In genomic region chr19:21143428-21143827, GRCh38 we compare ENCODE assay signal across 11 cellular contexts. TPM values are rescaled to one million over a fixed set of nuclear protein-coding genes. Genes with fewer than 3 reads are reported as not detected.
DNase-seq lines count a peak whose midpoint lies in the region; ATAC-seq lines count a peak whose summit lies in the region.
"Had no signal": no experiment of that assay in that cellular context is flagged by ENCODE, and none has a peak within 500 bp of the region (broad histone marks: within the 10 kb centered on the region; RNA-seq: fewer than 3 reads in every experiment).

No MANE protein-coding gene starts in this region.

- no peaks in the 10 kb centered on the region for H3K9me3 Mint-ChIP-seq in activated naive CD4-positive, alpha-beta T cell treated with anti-CD3 and anti-CD28 coated beads, Interleukin-2, amount 50 U/mL, for 24 hours
- H3K9me3 Mint-ChIP-seq in activated T-helper 1 cell treated with anti-CD3 and anti-CD28 coated beads, Interleukin-12 subunit alpha, Interleukin-12 subunit beta, Interleukin-2, Interleukin-4 antibody, amounts not matched to agents 30 ng/mL and 10 ng/mL and 1 ng/mL, durations not matched to agents 14 hours and 24 hours and 36 hours: peaks cover 15% of the 10 kb centered on the region
- no peaks in the 10 kb centered on the region for H3K9me3 Mint-ChIP-seq in immature natural killer cell
- H3K9me3 Mint-ChIP-seq in stimulated activated naive CD8-positive, alpha-beta T cell treated with anti-CD3 and anti-CD28 coated beads, Interleukin-15, amount 100 ng/mL, for 72 hours: peaks cover 0 to 6% of the 10 kb centered on the region in 2 donors

- no peaks in the 10 kb centered on the region for H3K27me3 Mint-ChIP-seq in activated naive CD4-positive, alpha-beta T cell treated with anti-CD3 and anti-CD28 coated beads, Interleukin-2, amount 50 U/mL, for 24 hours
- no peaks in the 10 kb centered on the region for H3K27me3 Mint-ChIP-seq in activated T-helper 1 cell treated with anti-CD3 and anti-CD28 coated beads, Interleukin-12 subunit alpha, Interleukin-12 subunit beta, Interleukin-2, Interleukin-4 antibody, amounts not matched to agents 30 ng/mL and 10 ng/mL and 1 ng/mL, durations not matched to agents 14 hours and 24 hours and 36 hours (ENCODE audit: insufficient read depth)
- peaks cover 2 to 10% (median 10%) of the 10 kb centered on the region in 3 donors for H3K27me3 Mint-ChIP-seq in immature natural killer cell (ENCODE audit: low read depth in 3 of 3)
- H3K27me3 Mint-ChIP-seq in stimulated activated naive CD8-positive, alpha-beta T cell treated with anti-CD3 and anti-CD28 coated beads, Interleukin-15, amount 100 ng/mL, for 72 hours: no peaks in the 10 kb centered on the region

- DNase-seq in activated naive CD4-positive, alpha-beta T cell (lab: John Stamatoyannopoulos, UW): no peak
- DNase-seq in activated T-helper 1 cell treated with anti-CD3 and anti-CD28 coated beads, Interleukin-12 subunit alpha, Interleukin-12 subunit beta, Interleukin-2, Interleukin-4 antibody, amounts not matched to agents 30 ng/mL and 10 ng/mL and 1 ng/mL, durations not matched to agents 14 hours and 24 hours and 36 hours (ENCODE audit: low spot score): no peak
- DNase-seq in immature natural killer cell (no peak), NCI-H2081 (lab: John Stamatoyannopoulos, UW) (no peak), DMS53 (lab: John Stamatoyannopoulos, UW) (no peak)
- DNase-seq in stimulated activated naive CD8-positive, alpha-beta T cell treated with anti-CD3 and anti-CD28 coated beads, Interleukin-15, amount 100 ng/mL, for 72 hours: no peak
- DNase-seq: NCI-H2029, substantia nigra had no signal

- peaks cover 56% of the 10 kb centered on the region for H3K4me1 Mint-ChIP-seq in activated naive CD4-positive, alpha-beta T cell treated with anti-CD3 and anti-CD28 coated beads, Interleukin-2, amount 50 U/mL, for 24 hours
- H3K4me1 Mint-ChIP-seq in activated T-helper 1 cell treated with anti-CD3 and anti-CD28 coated beads, Interleukin-12 subunit alpha, Interleukin-12 subunit beta, Interleukin-2, Interleukin-4 antibody, amounts not matched to agents 30 ng/mL and 10 ng/mL and 1 ng/mL, durations not matched to agents 14 hours and 24 hours and 36 hours (ENCODE audit: low read depth): peaks cover 25% of the 10 kb centered on the region
- H3K4me1 Mint-ChIP-seq in immature natural killer cell: peaks cover 30 to 59% of the 10 kb centered on the region in 2 donors
- H3K4me1 Mint-ChIP-seq in stimulated activated naive CD8-positive, alpha-beta T cell treated with anti-CD3 and anti-CD28 coated beads, Interleukin-15, amount 100 ng/mL, for 72 hours: peaks cover 48% of the 10 kb centered on the region

- H3K36me3 Mint-ChIP-seq in activated naive CD4-positive, alpha-beta T cell treated with anti-CD3 and anti-CD28 coated beads, Interleukin-2, amount 50 U/mL, for 24 hours: peaks cover 27% of the 10 kb centered on the region
- peaks cover 54% of the 10 kb centered on the region for H3K36me3 Mint-ChIP-seq in activated T-helper 1 cell treated with anti-CD3 and anti-CD28 coated beads, Interleukin-12 subunit alpha, Interleukin-12 subunit beta, Interleukin-2, Interleukin-4 antibody, amounts not matched to agents 30 ng/mL and 10 ng/mL and 1 ng/mL, durations not matched to agents 14 hours and 24 hours and 36 hours (ENCODE audit: low read depth)
- peaks cover 18 to 38% (median 18%) of the 10 kb centered on the region in 3 donors for H3K36me3 Mint-ChIP-seq in immature natural killer cell

- no peak for ATAC-seq in stimulated activated naive CD8-positive, alpha-beta T cell treated with anti-CD3 and anti-CD28 coated beads, Interleukin-15, amount 100 ng/mL, for 72 hours
- no peak for ATAC-seq in HG03108 (IDR thresholded peaks at IDR 0.05; ENCODE audit: unreplicated experiment)
- ATAC-seq: Panc1 had no signal

- intact Hi-C loops in activated T-helper 1 cell treated with anti-CD3 and anti-CD28 coated beads, Interleukin-12 subunit alpha, Interleukin-12 subunit beta, Interleukin-2, Interleukin-4 antibody, amounts not matched to agents 30 ng/mL and 10 ng/mL and 1 ng/mL, durations not matched to agents 14 hours and 24 hours and 36 hours (cut with micrococcal nuclease): loop anchor here (2.0 to 10.0 kb wide), 4 partner anchors 221 to 719 kb away; partner anchors contain the start of genes ZNF100, ZNF66 and ZNF85

- peak overlapping the region; percentile 70 for H3K4me3 Mint-ChIP-seq in activated naive CD4-positive, alpha-beta T cell treated with anti-CD3 and anti-CD28 coated beads, Interleukin-2, amount 50 U/mL, for 24 hours
- peak overlapping the region; percentile 96 for H3K4me3 Mint-ChIP-seq in activated T-helper 1 cell treated with anti-CD3 and anti-CD28 coated beads, Interleukin-12 subunit alpha, Interleukin-12 subunit beta, Interleukin-2, Interleukin-4 antibody, amounts not matched to agents 30 ng/mL and 10 ng/mL and 1 ng/mL, durations not matched to agents 14 hours and 24 hours and 36 hours
- peak overlapping the region; percentile 62 to 98 (median 95) for H3K4me3 Mint-ChIP-seq in immature natural killer cell
- H3K4me3 Mint-ChIP-seq in stimulated activated naive CD8-positive, alpha-beta T cell treated with anti-CD3 and anti-CD28 coated beads, Interleukin-15, amount 100 ng/mL, for 72 hours: peak overlapping the region; percentile 51 to 99

- peak overlapping the region; percentile 59 for H3K27ac Mint-ChIP-seq in activated naive CD4-positive, alpha-beta T cell treated with anti-CD3 and anti-CD28 coated beads, Interleukin-2, amount 50 U/mL, for 24 hours
- peak overlapping the region; percentile 12 for H3K27ac Mint-ChIP-seq in activated T-helper 1 cell treated with anti-CD3 and anti-CD28 coated beads, Interleukin-12 subunit alpha, Interleukin-12 subunit beta, Interleukin-2, Interleukin-4 antibody, amounts not matched to agents 30 ng/mL and 10 ng/mL and 1 ng/mL, durations not matched to agents 14 hours and 24 hours and 36 hours
- peak overlapping the region in 5 of 6 donors; percentile 40 to 96 (median 72) for H3K27ac Mint-ChIP-seq in immature natural killer cell
- no peak overlapping the region for H3K27ac Mint-ChIP-seq in stimulated activated naive CD8-positive, alpha-beta T cell treated with anti-CD3 and anti-CD28 coated beads, Interleukin-15, amount 100 ng/mL, for 72 hours

RNA-seq across cellular contexts. Expression of gene ZNF431, which starts 1.6 kb away (rescaled TPM):
- total RNA-seq in activated T-helper 1 cell treated with anti-CD3 and anti-CD28 coated beads, Interleukin-12 subunit alpha, Interleukin-12 subunit beta, Interleukin-2, Interleukin-4 antibody, amounts not matched to agents 30 ng/mL and 10 ng/mL and 1 ng/mL, durations not matched to agents 14 hours and 24 hours and 36 hours: 16.0 and 16.8 TPM in 2 replicates
- polyA plus RNA-seq in immature natural killer cell: 10 to 100 TPM in 1 of 3 donors, 1 to 10 TPM in 2; 6.3 to 12.7 (median 7.6) TPM

Comparison
In these comparisons a context has a peak if more than half of its experiments do, and no peak if none do; other contexts are left out.
1. H3K27ac Mint-ChIP-seq: peak in activated naive CD4-positive, alpha-beta T cell treated with anti-CD3 and anti-CD28 coated beads, Interleukin-2, amount 50 U/mL, for 24 hours (single experiment), activated T-helper 1 cell treated with anti-CD3 and anti-CD28 coated beads, Interleukin-12 subunit alpha, Interleukin-12 subunit beta, Interleukin-2, Interleukin-4 antibody, amounts not matched to agents 30 ng/mL and 10 ng/mL and 1 ng/mL, durations not matched to agents 14 hours and 24 hours and 36 hours (single experiment) and immature natural killer cell (5 of 6); none in stimulated activated naive CD8-positive, alpha-beta T cell treated with anti-CD3 and anti-CD28 coated beads, Interleukin-15, amount 100 ng/mL, for 72 hours (0 of 2).
2. Peak in every context shown above with its lines, with median percentiles within 50 percentile points of each other: H3K4me3 Mint-ChIP-seq.